In the genomic region with DNA sequence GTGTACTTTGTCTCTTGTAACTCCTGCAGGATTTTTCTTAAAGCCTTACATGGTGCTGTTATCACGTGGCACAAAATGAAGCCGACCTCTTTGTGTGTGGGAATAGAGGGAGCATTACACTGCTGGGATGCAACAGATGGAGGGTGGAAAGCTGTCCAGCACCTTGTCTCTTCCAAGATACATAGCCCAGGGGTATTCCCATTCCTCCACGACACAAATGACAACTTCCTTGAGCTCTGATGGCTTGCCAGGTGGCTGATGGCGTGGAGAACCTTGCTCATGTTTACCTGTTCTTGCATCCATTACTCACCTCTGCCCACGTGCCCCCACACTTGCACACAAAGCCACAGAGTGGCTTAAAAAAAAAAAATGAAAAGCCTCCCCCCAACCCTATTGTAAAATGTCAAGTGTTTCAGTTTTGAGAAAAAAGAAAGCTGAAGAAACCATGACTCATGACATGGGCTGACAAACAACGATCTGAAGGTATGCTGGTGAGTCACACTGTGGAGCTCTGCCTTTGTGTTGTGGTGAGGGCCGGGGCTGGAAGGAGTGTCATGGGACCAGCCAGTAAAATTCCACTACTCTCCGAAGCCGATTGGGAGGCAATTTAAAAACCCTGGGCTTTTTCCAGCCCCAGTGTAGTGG, we compare ENCODE assay signal across 8 cellular contexts.
DNase-seq lines count a peak whose midpoint lies in the region; ATAC-seq lines count a peak whose summit lies in the region.

No MANE protein-coding gene starts in this region.

- peak; percentile 92 for DNase-seq in NCI-H2029 treated with DMSO at 0.1 percent for 48 hours (lab: John Stamatoyannopoulos, UW)
- peak; percentile 62 to 76 (median 72) for DNase-seq in activated CD4-positive, CD25-positive, alpha-beta regulatory T cell (lab: John Stamatoyannopoulos, UW)
- peak; percentile 94 for DNase-seq in central memory CD4-positive, alpha-beta T cell
- DNase-seq in kidney glomerular epithelial cell (lab: John Stamatoyannopoulos, UW), result peak; percentile 99
- DNase-seq in stimulated activated CD4-positive, alpha-beta T cell treated with anti-CD3 and anti-CD28 coated beads, Interleukin-1b, Interleukin-23, amount 100 ng/mL, for 48 hours, result peak; percentile 91
- DNase-seq in germinal center (ENCODE audit: low spot score), result no peak

- ATAC-seq in GM18498 (IDR thresholded peaks at IDR 0.05; ENCODE audit: unreplicated experiment) (peak; percentile 61), HG02870 (IDR thresholded peaks at IDR 0.05; ENCODE audit: unreplicated experiment) (peak; percentile 60)
